In the genomic region with DNA sequence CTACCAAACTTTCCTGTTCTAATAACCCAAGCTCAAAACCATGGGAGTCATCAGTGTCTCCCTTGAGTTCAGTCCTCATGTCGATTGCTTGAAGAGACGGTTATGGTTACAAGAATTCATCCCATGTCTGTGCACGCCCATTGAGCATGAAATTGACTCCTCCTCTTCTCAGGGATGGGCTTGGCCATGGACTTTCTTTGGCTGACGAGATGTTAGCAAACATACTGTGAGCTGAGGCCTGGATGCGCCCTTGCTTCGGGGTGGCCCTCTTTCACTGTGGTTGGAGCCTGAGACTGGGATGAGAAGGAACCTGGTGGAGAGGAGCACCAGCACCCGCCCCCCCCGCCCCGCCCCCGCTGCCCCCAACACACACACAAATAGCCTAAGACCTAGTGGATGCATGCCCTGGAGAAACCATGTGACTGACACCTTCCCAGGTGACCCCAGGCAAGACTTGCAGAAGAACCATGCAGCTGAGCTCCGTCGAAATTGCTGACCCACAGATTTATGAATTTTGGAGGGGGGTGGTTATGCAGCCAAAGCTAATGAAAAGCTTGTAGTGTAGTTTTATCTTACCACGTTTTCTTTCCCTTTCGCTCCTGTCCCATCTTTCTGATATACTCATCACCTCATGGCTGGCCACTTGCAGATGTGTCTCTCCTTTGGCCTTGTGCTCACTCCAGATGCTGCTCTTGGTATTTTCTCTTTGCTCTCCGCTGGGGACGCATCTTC, we compare ENCODE assay signal across 30 cellular contexts.
"Had no signal": no experiment of that assay in that cellular context is flagged by ENCODE, and none has a peak within 500 bp of the region (broad histone marks: within the 10 kb centered on the region; RNA-seq: fewer than 3 reads in every experiment).

No MANE protein-coding gene starts in this region.

- FAIRE-seq: colon had no signal

- H3K27ac ChIP-seq: ascending aorta, breast epithelium, cardiac muscle cell, esophagus muscularis mucosa, foreskin keratinocyte, gastroesophageal sphincter, heart right ventricle, VCaP had no signal

- H3K27me3 ChIP-seq: ascending aorta, breast epithelium, cardiac muscle cell, foreskin keratinocyte had no signal

- ATAC-seq: activated naive CD4-positive, alpha-beta T cell treated with anti-CD3 and anti-CD28 coated beads, Interleukin-2, amount 50 U/mL, for 72 hours; activated T-cell treated with anti-CD3 and anti-CD28 coated beads, Interleukin-2, amount 50 U/mL, for 72 hours; effector memory CD8-positive, alpha-beta T cell; foreskin keratinocyte; gastroesophageal sphincter; heart right ventricle; WTC11 had no signal

- H3K4me1 ChIP-seq: ascending aorta, breast epithelium, esophagus muscularis mucosa, foreskin keratinocyte, gastroesophageal sphincter, heart right ventricle had no signal

- H3K36me3 ChIP-seq: ascending aorta, breast epithelium, cardiac muscle cell, esophagus muscularis mucosa, gastroesophageal sphincter, heart right ventricle had no signal

- H3K9me3 ChIP-seq: ascending aorta, breast epithelium, esophagus muscularis mucosa had no signal

- H3K4me3 ChIP-seq: ascending aorta, breast epithelium, cardiac muscle cell, esophagus muscularis mucosa, gastroesophageal sphincter, heart right ventricle had no signal

- DNase-seq: activated CD4-positive, alpha-beta memory T cell treated with anti-CD3 and anti-CD28 coated beads, Interleukin-2, amount 10 ng/mL, durations not matched to agents 7 days and 5 days; activated CD4-positive, alpha-beta T cell treated with anti-CD3 and anti-CD28 coated beads for 1 hour; activated CD4-positive, alpha-beta T cell treated with anti-CD3 and anti-CD28 coated beads for 4 hours; activated CD4-positive, alpha-beta T cell treated with anti-CD3 and anti-CD28 coated beads, Interleukin-2, amount 10 ng/mL, durations not matched to agents 7 days and 5 days; activated CD4-positive, alpha-beta T cell treated with anti-CD3 and anti-CD28 coated beads, Interleukin-2, amount 50 U/mL, for 4 hours; activated CD8-positive, alpha-beta memory T cell treated with anti-CD3 and anti-CD28 coated beads, Interleukin-2, amount 50 U/mL, for 48 hours; activated gamma-delta T cell; activated naive CD4-positive, alpha-beta T cell; activated naive CD4-positive, alpha-beta T cell treated with anti-CD3 and anti-CD28 coated beads, Interleukin-2, amount 10 ng/mL, durations not matched to agents 7 days and 5 days; activated naive CD8-positive, alpha-beta T cell treated with anti-CD3 and anti-CD28 coated beads, Interleukin-2, amount 10 ng/mL, durations not matched to agents 7 days and 5 days; activated T-cell treated with anti-CD3 and anti-CD28 coated beads for 4 hours; activated T-cell treated with anti-CD3 and anti-CD28 coated beads, Interleukin-2, amount 50 U/mL, for 24 hours; activated T-cell treated with anti-CD3 and anti-CD28 coated beads, Interleukin-2, amount 50 U/mL, for 72 hours; cortex of kidney; dermis blood vessel endothelial cell; effector CD4-positive, alpha-beta T cell; effector memory CD8-positive, alpha-beta T cell; erythroblast; foreskin keratinocyte; heart right ventricle; T-helper 2 cell had no signal
